In the genomic region with DNA sequence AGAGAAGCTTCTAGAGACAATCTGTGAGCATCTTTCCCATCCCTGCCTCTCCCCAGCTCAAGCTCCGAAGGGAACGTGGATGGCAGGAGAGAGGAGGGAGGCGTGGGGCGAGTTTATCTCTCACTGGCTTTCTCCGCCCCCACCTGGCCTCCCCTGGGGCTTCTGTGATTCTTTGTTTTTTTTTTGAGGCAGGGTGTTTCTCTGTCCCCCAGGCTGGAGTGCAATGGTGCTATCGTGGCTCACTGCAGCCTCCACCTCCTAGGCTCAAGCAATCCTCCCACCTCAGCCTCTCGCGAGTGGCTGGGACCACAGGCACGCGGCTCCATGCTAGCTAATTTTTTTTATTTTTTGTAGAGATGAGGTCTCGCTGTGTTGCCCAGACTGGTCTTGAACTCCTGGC, we compare ENCODE assay signal across 21 cellular contexts. TPM values are rescaled to one million over a fixed set of nuclear protein-coding genes. Genes with fewer than 3 reads are reported as not detected.
A peak's percentile ranks its signal among the peaks of the same experiment; 100 is the strongest.
DNase-seq lines count a peak whose midpoint lies in the region; ATAC-seq, FAIRE-seq and TF ChIP-seq lines count a peak whose summit lies in the region.
"Had no signal": no experiment of that assay in that cellular context is flagged by ENCODE, and none has a peak within 500 bp of the region (broad histone marks: within the 10 kb centered on the region; RNA-seq: fewer than 3 reads in every experiment).

No MANE protein-coding gene starts in this region.

- no peaks in the 10 kb centered on the region for H3K9me1 ChIP-seq in K562 (ENCODE audit: control insufficient read depth, insufficient read depth, low read length)

- no peaks in the 10 kb centered on the region for H3K9me3 ChIP-seq in K562 (replicated peaks; ENCODE audit: control insufficient read depth, insufficient read depth, low read depth, low read length)
- H3K9me3 ChIP-seq: A549, HAP-1 had no signal

- no peaks in the 10 kb centered on the region for H3K36me3 Mint-ChIP-seq in activated naive CD4-positive, alpha-beta T cell treated with anti-CD3 and anti-CD28 coated beads, Interleukin-2, amount 50 U/mL, for 24 hours
- no peaks in the 10 kb centered on the region for H3K36me3 Mint-ChIP-seq in activated naive CD4-positive, alpha-beta T cell treated with anti-CD3 and anti-CD28 coated beads, Interleukin-2, amount 50 U/mL, for 72 hours
- H3K36me3 Mint-ChIP-seq: CD4-positive, CD25-positive, alpha-beta regulatory T cell; CD8-positive, alpha-beta memory T cell had no signal

- CTCF ChIA-PET in K562 (lab: Yijun Ruan, JAX; ENCODE audit: low intra/inter-chr PET ratio) = no interaction called here

- WGBS in K562 (ENCODE audit: insufficient coverage, low coverage, missing lambda C conversion rate) = 6% methylated on average over 11 of the region's 11 CpGs

- peaks cover 6 to 75% of the 10 kb centered on the region in 2 experiments for H3K4me1 ChIP-seq in K562 (replicated peaks in 1 of 2; ENCODE audit: control insufficient read depth in 2 of 2, insufficient read depth in 2 of 2, low read length in 2 of 2)
- H3K4me1 ChIP-seq: HAP-1 had no signal

- intact Hi-C loops in K562 (cut with micrococcal nuclease) = no loop called here

- no peak overlapping the region for H2AFZ ChIP-seq in K562 (ENCODE audit: low read depth, low read length)
- H2AFZ ChIP-seq: GM23248 had no signal

- H3K9me3 Mint-ChIP-seq in activated naive CD4-positive, alpha-beta T cell treated with anti-CD3 and anti-CD28 coated beads, Interleukin-2, amount 50 U/mL, for 24 hours = no peaks in the 10 kb centered on the region
- H3K9me3 Mint-ChIP-seq in activated naive CD4-positive, alpha-beta T cell treated with anti-CD3 and anti-CD28 coated beads, Interleukin-2, amount 50 U/mL, for 72 hours = no peaks in the 10 kb centered on the region
- H3K9me3 Mint-ChIP-seq: CD4-positive, CD25-positive, alpha-beta regulatory T cell; CD8-positive, alpha-beta memory T cell had no signal

- H3K9ac ChIP-seq in K562 (ENCODE audit: insufficient read depth in 1 of 2, low read depth in 2 of 2, low read length in 2 of 2) = peak overlapping the region; percentile 12 to 93; a peak in 2 of 4 replicates
- H3K9ac ChIP-seq: GM23248 had no signal

- H3K27ac Mint-ChIP-seq in activated naive CD4-positive, alpha-beta T cell treated with anti-CD3 and anti-CD28 coated beads, Interleukin-2, amount 50 U/mL, for 24 hours = peak overlapping the region; percentile 17
- H3K27ac Mint-ChIP-seq in activated naive CD4-positive, alpha-beta T cell treated with anti-CD3 and anti-CD28 coated beads, Interleukin-2, amount 50 U/mL, for 72 hours = peak overlapping the region in 1 of 2 donors; percentile 36
- H3K27ac Mint-ChIP-seq: CD4-positive, CD25-positive, alpha-beta regulatory T cell; CD8-positive, alpha-beta memory T cell had no signal

- no peak overlapping the region for H3K27ac ChIP-seq in K562 (ENCODE audit: extremely low read depth, low read depth, low read length)
- H3K27ac ChIP-seq: 22Rv1, A549, GM23248 had no signal

- FAIRE-seq in K562 (lab: Jason Lieb, UNC) = peak; percentile 69
- FAIRE-seq: A549, GM12878 had no signal

- no peak for TF ChIP-seq EP300 in K562 (IDR thresholded peaks at IDR 0.05; ENCODE audit: low read length)

- no peak overlapping the region for H3K4me3 Mint-ChIP-seq in activated naive CD4-positive, alpha-beta T cell treated with anti-CD3 and anti-CD28 coated beads, Interleukin-2, amount 50 U/mL, for 24 hours
- H3K4me3 Mint-ChIP-seq: CD4-positive, CD25-positive, alpha-beta regulatory T cell; CD8-positive, alpha-beta memory T cell had no signal

- TF ChIP-seq CTCF in NB4 (IDR thresholded peaks at IDR 0.05; ENCODE audit: low read depth, low read length) (no peak), K562 (IDR thresholded peaks at IDR 0.05 in 2 of 3, conservative IDR thresholded peaks at IDR 0.05 in 1 of 3; ENCODE audit: insufficient read depth in 2 of 3, low read depth in 1 of 3, low read length in 3 of 3) (peak in 2 of 3 experiments; percentile 9 to 15; a peak in 2 of 6 replicates)

- no peak for DNase-seq in activated naive CD4-positive, alpha-beta T cell treated with anti-CD3 and anti-CD28 coated beads, Interleukin-2, amount 50 U/mL, for 72 hours (ENCODE audit: low spot score in 2 of 2)
- DNase-seq in NB4 (ENCODE audit: low read depth) (no peak), K562 (ENCODE audit: extremely low read depth in 1 of 4, low spot score in 3 of 4) (peak in 3 of 4 experiments; percentile 45 to 75 (median 63)), NCI-H510A treated with DMSO at 0.1 percent for 48 hours (lab: John Stamatoyannopoulos, UW) (no peak)
- no peak for DNase-seq in NK-92 treated with Interleukin-12 subunit alpha and Interleukin-12 subunit beta, amount 100 ng/mL, for 24 hours (lab: John Stamatoyannopoulos, UW)
- DNase-seq: AML-193; C1 segment of cervical spinal cord; CD4-positive, CD25-positive, alpha-beta regulatory T cell; CD8-positive, alpha-beta memory T cell; COR-L47; DMS 273 treated with DMSO at 0.1 percent for 48 hours; DMS53; DND-41; EL; GM23248 had no signal

- POLR2A ChIA-PET in K562 (lab: Yijun Ruan, JAX) = interaction anchor here (0.5 to 1.6 kb wide), 7 partner anchors 8 to 63 kb away, joined by 3 to 5 read pairs (median 5); partner anchors contain the start of gene CIRBP

- peak overlapping the region; percentile 95 for H3K4me2 ChIP-seq in K562 (ENCODE audit: insufficient read depth, low read length)
- H3K4me2 ChIP-seq: A549 had no signal

- H3K4me1 Mint-ChIP-seq in activated naive CD4-positive, alpha-beta T cell treated with anti-CD3 and anti-CD28 coated beads, Interleukin-2, amount 50 U/mL, for 24 hours = no peaks in the 10 kb centered on the region
- H3K4me1 Mint-ChIP-seq: CD4-positive, CD25-positive, alpha-beta regulatory T cell; CD8-positive, alpha-beta memory T cell had no signal

- ATAC-seq in activated naive CD4-positive, alpha-beta T cell treated with anti-CD3 and anti-CD28 coated beads, Interleukin-2, amount 50 U/mL, for 72 hours = no peak
- ATAC-seq in K562 = peak; percentile 69
- no peak for ATAC-seq in HG03025 (IDR thresholded peaks at IDR 0.05; ENCODE audit: low FRiP score, unreplicated experiment)
- ATAC-seq: A549, GM12878 had no signal

- peaks cover 16% of the 10 kb centered on the region; the same call in 2 of the 3 replicates for H3K79me2 ChIP-seq in K562 (ENCODE audit: control insufficient read depth, insufficient read depth, low read length)

- H3K36me3 ChIP-seq in K562 (ENCODE audit: control insufficient read depth, insufficient read depth, low read length) = no peaks in the 10 kb centered on the region
- H3K36me3 ChIP-seq: HAP-1 had no signal

- BruUV-seq in K562 (replicated peaks; lab: Mats Ljungman, UMichigan) = no TSS peak

- no peaks in the 10 kb centered on the region for H3K27me3 Mint-ChIP-seq in activated naive CD4-positive, alpha-beta T cell treated with anti-CD3 and anti-CD28 coated beads, Interleukin-2, amount 50 U/mL, for 24 hours
- H3K27me3 Mint-ChIP-seq: CD4-positive, CD25-positive, alpha-beta regulatory T cell; CD8-positive, alpha-beta memory T cell had no signal

- H3K4me3 ChIP-seq in NB4 (ENCODE audit: low read depth, low read length) (peak overlapping the region; percentile 85), K562 (no peak overlapping the region)
- H3K4me3 ChIP-seq: A549, GM12878, GM23248, HAP-1 had no signal

- peaks cover 8% of the 10 kb centered on the region; the same call in 1 of the 2 replicates for H4K20me1 ChIP-seq in K562 (replicated peaks; ENCODE audit: control insufficient read depth, insufficient read depth, low read length)

- no peak for TF ChIP-seq RAD21 in K562 (CRISPR knock-in tag; conservative IDR thresholded peaks at IDR 0.05 in 1 of 2, IDR thresholded peaks at IDR 0.05 in 1 of 2)

- no peaks in the 10 kb centered on the region for H3K27me3 ChIP-seq in K562 (ENCODE audit: control insufficient read depth in 2 of 2, insufficient read depth in 2 of 2, low read length in 2 of 2)

- in situ Hi-C loops in K562 (cut with MboI) = no loop called here

- no peak for TF ChIP-seq POLR2A in NB4 (IDR thresholded peaks at IDR 0.05; ENCODE audit: extremely low read depth, insufficient read length)
- TF ChIP-seq POLR2A in K562 (conservative IDR thresholded peaks at IDR 0.05) = no peak

RNA-seq across cellular contexts. Expression of gene EFNA2, which starts 23.0 kb away (rescaled TPM):
- total RNA-seq in activated naive CD4-positive, alpha-beta T cell treated with anti-CD3 and anti-CD28 coated beads, Interleukin-2, amount 50 U/mL, for 72 hours = under 1 TPM in 1 of 2 donors, not detected in 1; 0.25 TPM
- total RNA-seq in K562 (2011; cell fraction: chromatin; rRNA removed; ENCODE audit: low replicate concordance) = not detected in 2 replicates
- not detected in 2 replicates for total RNA-seq in K562 (2011; cell fraction: nucleolus; rRNA removed)
- not detected in 2 replicates for total RNA-seq in K562 (2011; cell fraction: nucleoplasm; rRNA removed)
- total RNA-seq in K562 (2014; rRNA removed) (0.16 TPM in 1 of 2 replicates, not detected in the other), K562 (2014; rRNA removed; fragmentation: Illumina TruSeq; extraction: Trizol) (not detected in 2 replicates), K562 (2015; rRNA removed; fragmentation: Illumina TruSeq; extraction: Trizol) (not detected in 2 replicates), K562 (2021) (0.38 and 0.44 TPM in 2 replicates)
- polyA plus RNA-seq in K562 (2011; rRNA removed) (0.11 and 0.27 TPM in 2 replicates), K562 (2014; fragmentation: Illumina TruSeq; extraction: Trizol) (not detected in 2 replicates), K562 (2014; fragmentation: Nextera tagmentation; extraction: Ambion mirVana) (not detected), K562 (2014; rRNA removed) (0.12 and 0.15 TPM in 2 replicates)
- polyA plus RNA-seq in K562 (2011; cell fraction: cytosol; rRNA removed) = 0.34 and 0.88 TPM in 2 replicates
- 0.24 and 0.25 TPM in 2 replicates for polyA plus RNA-seq in K562 (2011; cell fraction: nucleus; rRNA removed)
- polyA plus RNA-seq in K562 (2012) = not detected in 2 replicates
- not detected in 2 replicates for polyA minus RNA-seq in K562 (2011; rRNA and poly(A)+ RNA removed)
- polyA minus RNA-seq in K562 (2011; cell fraction: cytosol; rRNA and poly(A)+ RNA removed) = not detected in 2 replicates
- not detected in 2 replicates for polyA minus RNA-seq in K562 (2011; cell fraction: nucleus; rRNA and poly(A)+ RNA removed)
- total RNA-seq: CD4-positive, CD25-positive, alpha-beta regulatory T cell; CD8-positive, alpha-beta memory T cell; GM12878; GM23248 had no signal
- polyA plus RNA-seq: CD4-positive, CD25-positive, alpha-beta regulatory T cell; CD8-positive, alpha-beta memory T cell; GM12878; GM23248 had no signal

RNA-seq across cellular contexts. Expression of gene FAM174C, which starts 33.4 kb away (rescaled TPM):
- 10 to 100 TPM; 42.1 to 76.0 TPM for total RNA-seq in activated naive CD4-positive, alpha-beta T cell treated with anti-CD3 and anti-CD28 coated beads, Interleukin-2, amount 50 U/mL, for 72 hours
- total RNA-seq in K562 (2011; cell fraction: chromatin; rRNA removed; ENCODE audit: low replicate concordance) = 6.3 and 26.6 TPM in 2 replicates
- 40.9 and 47.0 TPM in 2 replicates for total RNA-seq in K562 (2011; cell fraction: nucleolus; rRNA removed)
- 20.7 and 26.9 TPM in 2 replicates for total RNA-seq in K562 (2011; cell fraction: nucleoplasm; rRNA removed)
- total RNA-seq in K562 (2014; rRNA removed) (72.2 and 108 TPM in 2 replicates), K562 (2014; rRNA removed; fragmentation: Illumina TruSeq; extraction: Trizol) (1.3 and 2.8 TPM in 2 replicates), K562 (2015; rRNA removed; fragmentation: Illumina TruSeq; extraction: Trizol) (40.3 and 42.6 TPM in 2 replicates), K562 (2021) (81.9 and 85.0 TPM in 2 replicates)
- polyA plus RNA-seq in K562 (2011; rRNA removed) (20.3 and 30.4 TPM in 2 replicates), K562 (2014; fragmentation: Illumina TruSeq; extraction: Trizol) (11.7 and 56.4 TPM in 2 replicates), K562 (2014; fragmentation: Nextera tagmentation; extraction: Ambion mirVana) (1 to 10 TPM in 1 of 2 experiments, under 1 TPM in 1; 0.66 to 2.7 TPM), K562 (2014; rRNA removed) (89.6 and 119 TPM in 2 replicates)
- polyA plus RNA-seq in K562 (2011; cell fraction: cytosol; rRNA removed) = 58.0 and 177 TPM in 2 replicates
- 28.1 and 53.8 TPM in 2 replicates for polyA plus RNA-seq in K562 (2011; cell fraction: nucleus; rRNA removed)
- polyA plus RNA-seq in K562 (2012) = 65.9 and 75.4 TPM in 2 replicates
- 4.8 and 6.1 TPM in 2 replicates for polyA minus RNA-seq in K562 (2011; rRNA and poly(A)+ RNA removed)
- 19.6 and 23.7 TPM in 2 replicates for polyA minus RNA-seq in K562 (2011; cell fraction: cytosol; rRNA and poly(A)+ RNA removed)
- 12.0 and 12.8 TPM in 2 replicates for polyA minus RNA-seq in K562 (2011; cell fraction: nucleus; rRNA and poly(A)+ RNA removed)

RNA-seq across cellular contexts. Expression of gene CIRBP, which starts 39.6 kb away (rescaled TPM):
- 100 to 1,000 TPM; 148 to 157 TPM for total RNA-seq in activated naive CD4-positive, alpha-beta T cell treated with anti-CD3 and anti-CD28 coated beads, Interleukin-2, amount 50 U/mL, for 72 hours
- total RNA-seq in K562 (2011; cell fraction: chromatin; rRNA removed; ENCODE audit: low replicate concordance) = 283 and 504 TPM in 2 replicates
- total RNA-seq in K562 (2011; cell fraction: nucleolus; rRNA removed) = 457 and 483 TPM in 2 replicates
- total RNA-seq in K562 (2011; cell fraction: nucleoplasm; rRNA removed) = 431 and 450 TPM in 2 replicates
- total RNA-seq in K562 (2014; rRNA removed) (168 and 249 TPM in 2 replicates), K562 (2014; rRNA removed; fragmentation: Illumina TruSeq; extraction: Trizol) (189 and 200 TPM in 2 replicates), K562 (2015; rRNA removed; fragmentation: Illumina TruSeq; extraction: Trizol) (176 and 206 TPM in 2 replicates), K562 (2021) (181 and 222 TPM in 2 replicates)
- polyA plus RNA-seq in K562 (2011; rRNA removed) (124 and 166 TPM in 2 replicates), K562 (2014; fragmentation: Illumina TruSeq; extraction: Trizol) (222 and 345 TPM in 2 replicates), K562 (2014; fragmentation: Nextera tagmentation; extraction: Ambion mirVana) (10 to 100 TPM; 20.5 to 21.4 TPM), K562 (2014; rRNA removed) (306 and 327 TPM in 2 replicates)
- 92.3 and 201 TPM in 2 replicates for polyA plus RNA-seq in K562 (2011; cell fraction: cytosol; rRNA removed)
- polyA plus RNA-seq in K562 (2011; cell fraction: nucleus; rRNA removed) = 882 and 1,025 TPM in 2 replicates
- polyA plus RNA-seq in K562 (2012) = 288 and 291 TPM in 2 replicates
- 46.9 and 50.4 TPM in 2 replicates for polyA minus RNA-seq in K562 (2011; rRNA and poly(A)+ RNA removed)
- 50.4 and 50.8 TPM in 2 replicates for polyA minus RNA-seq in K562 (2011; cell fraction: cytosol; rRNA and poly(A)+ RNA removed)
- polyA minus RNA-seq in K562 (2011; cell fraction: nucleus; rRNA and poly(A)+ RNA removed) = 117 and 135 TPM in 2 replicates

Comparison
In these comparisons a context has a peak if more than half of its experiments do, and no peak if none do; other contexts are left out.
1. DNase-seq: peak in K562 (3 of 4); none in activated naive CD4-positive, alpha-beta T cell treated with anti-CD3 and anti-CD28 coated beads, Interleukin-2, amount 50 U/mL, for 72 hours (0 of 2), NB4 (single experiment), NK-92 treated with Interleukin-12 subunit alpha and Interleukin-12 subunit beta, amount 100 ng/mL, for 24 hours (single experiment) and NCI-H510A treated with DMSO at 0.1 percent for 48 hours (single experiment).